Comparison of ENCODE assay signal across 19 cellular contexts in genomic region chr3:115827494-115827893, GRCh38.
DNase-seq lines count a peak whose midpoint lies in the region; TF ChIP-seq lines count a peak whose summit lies in the region.
"Had no signal": no experiment of that assay in that cellular context is flagged by ENCODE, and none has a peak within 500 bp of the region (broad histone marks: within the 10 kb centered on the region; RNA-seq: fewer than 3 reads in every experiment).

No MANE protein-coding gene starts in this region.

- no peak for TF ChIP-seq EP300 in neural cell (conservative IDR thresholded peaks at IDR 0.05; ENCODE audit: poor library complexity, severe bottlenecking)

- H2AFZ ChIP-seq in neural cell (ENCODE audit: low read depth, low read length) (no peak overlapping the region), Karpas-422 (ENCODE audit: low read length) (no peak overlapping the region)
- H2AFZ ChIP-seq: GM23338 had no signal

- peaks cover 27% of the 10 kb centered on the region for H3K4me1 ChIP-seq in endodermal cell (ENCODE audit: control insufficient read depth, insufficient read depth, low read length)
- H3K4me1 ChIP-seq in effector memory CD4-positive, alpha-beta T cell (ENCODE audit: control insufficient read depth, insufficient read depth, low read length, poor library complexity, severe bottlenecking), result no peaks in the 10 kb centered on the region
- no peaks in the 10 kb centered on the region for H3K4me1 ChIP-seq in Karpas-422 (ENCODE audit: low read length)
- H3K4me1 ChIP-seq: BLaER1, Caco-2 had no signal

- TF ChIP-seq CTCF in endodermal cell (conservative IDR thresholded peaks at IDR 0.05) (no peak), neural cell (IDR thresholded peaks at IDR 0.05; ENCODE audit: poor library complexity, severe bottlenecking) (no peak)

- no peak for TF ChIP-seq RAD21 in neural cell (conservative IDR thresholded peaks at IDR 0.05)

- no peaks in the 10 kb centered on the region for H3K36me3 ChIP-seq in endodermal cell (ENCODE audit: control insufficient read depth, insufficient read depth, low read length)
- no peaks in the 10 kb centered on the region for H3K36me3 ChIP-seq in neural cell (ENCODE audit: insufficient read depth, low read length)
- no peaks in the 10 kb centered on the region for H3K36me3 ChIP-seq in effector memory CD4-positive, alpha-beta T cell (ENCODE audit: control insufficient read depth, insufficient read depth, low read length)
- no peaks in the 10 kb centered on the region for H3K36me3 ChIP-seq in Karpas-422 (ENCODE audit: insufficient read depth, low read length)
- H3K36me3 ChIP-seq: BLaER1 had no signal

- H3K36me3 Mint-ChIP-seq in endodermal cell (ENCODE audit: low read depth), result no peaks in the 10 kb centered on the region
- H3K36me3 Mint-ChIP-seq: CD4-positive, CD25-positive, alpha-beta regulatory T cell; CD8-positive, alpha-beta T cell had no signal

- no peaks in the 10 kb centered on the region for H3K27me3 Mint-ChIP-seq in endodermal cell (ENCODE audit: insufficient read depth)

- H3F3A ChIP-seq in neural cell (ENCODE audit: insufficient read depth, low read length, poor library complexity, severe bottlenecking), result no peaks in the 10 kb centered on the region

- H3K27me3 ChIP-seq in endodermal cell (ENCODE audit: control insufficient read depth, insufficient read depth, low read length, poor library complexity, severe bottlenecking), result no peaks in the 10 kb centered on the region
- H3K27me3 ChIP-seq in neural cell (ENCODE audit: insufficient read depth, low read depth, low read length), result no peaks in the 10 kb centered on the region
- H3K27me3 ChIP-seq in effector memory CD4-positive, alpha-beta T cell (replicated peaks; ENCODE audit: control insufficient read depth, insufficient read depth, low read length, poor library complexity, severe bottlenecking), result no peaks in the 10 kb centered on the region
- H3K27me3 ChIP-seq in Karpas-422 (ENCODE audit: low read length), result no peaks in the 10 kb centered on the region
- H3K27me3 ChIP-seq: BLaER1 had no signal

- peak overlapping the region; percentile 15 for H3K27ac Mint-ChIP-seq in endodermal cell
- H3K27ac Mint-ChIP-seq: B cell; CD8-positive, alpha-beta T cell; GM23338 had no signal

- no peak overlapping the region for H3K27ac ChIP-seq in endodermal cell (ENCODE audit: low read depth, low read length)
- H3K27ac ChIP-seq in neural cell (ENCODE audit: low read length), result peak overlapping the region; percentile 40
- H3K27ac ChIP-seq in effector memory CD4-positive, alpha-beta T cell (ENCODE audit: insufficient read depth, low read length, poor library complexity, severe bottlenecking), result no peak overlapping the region
- H3K27ac ChIP-seq in Karpas-422 (ENCODE audit: low read length), result no peak overlapping the region
- H3K27ac ChIP-seq: BLaER1, C4-2B had no signal

- no peaks in the 10 kb centered on the region for H3K9me3 ChIP-seq in endodermal cell (ENCODE audit: control insufficient read depth, low read length)
- no peaks in the 10 kb centered on the region for H3K9me3 ChIP-seq in neural cell (ENCODE audit: low read length)
- H3K9me3 ChIP-seq in effector memory CD4-positive, alpha-beta T cell (ENCODE audit: control insufficient read depth, low read length), result no peaks in the 10 kb centered on the region
- no peaks in the 10 kb centered on the region for H3K9me3 ChIP-seq in Karpas-422 (ENCODE audit: low read length)
- H3K9me3 ChIP-seq: BLaER1, Caco-2 had no signal

- H3K4me3 ChIP-seq in endodermal cell (ENCODE audit: low read length) (peak overlapping the region; percentile 16), neural cell (ENCODE audit: low read length) (peak overlapping the region; percentile 5), Karpas-422 (ENCODE audit: low read length) (no peak overlapping the region)
- no peak overlapping the region for H3K4me3 ChIP-seq in effector memory CD4-positive, alpha-beta T cell (ENCODE audit: insufficient read depth, low read depth, low read length, poor library complexity, severe bottlenecking)
- H3K4me3 ChIP-seq: BLaER1, GM12878, GM23338 had no signal

- peak overlapping the region; percentile 13 for H3K4me2 ChIP-seq in neural cell (ENCODE audit: low read length)
- H3K4me2 ChIP-seq in Karpas-422 (ENCODE audit: low read depth, low read length, poor library complexity, severe bottlenecking), result no peak overlapping the region
- H3K4me2 ChIP-seq: BLaER1, GM23338 had no signal

- DNase-seq in NCI-H69 (lab: John Stamatoyannopoulos, UW) (peak; percentile 71), endodermal cell (peak; percentile 64), Karpas-422 (no peak), activated T-cell treated with anti-CD3 and anti-CD28 coated beads for 4 hours (no peak)
- DNase-seq in effector memory CD4-positive, alpha-beta T cell, result no peak
- DNase-seq: Caco-2; CD4-positive, CD25-positive, alpha-beta regulatory T cell; CD8-positive, alpha-beta T cell; DMS153; DMS79; EL; GDM1; H9 had no signal

- H3K4me3 Mint-ChIP-seq in endodermal cell, result no peak overlapping the region
- H3K4me3 Mint-ChIP-seq: B cell; CD4-positive, CD25-positive, alpha-beta regulatory T cell; CD8-positive, alpha-beta T cell; GM23338; H9 had no signal

- H4K20me1 ChIP-seq in neural cell (ENCODE audit: insufficient read depth), result no peaks in the 10 kb centered on the region
- H4K20me1 ChIP-seq in Karpas-422 (ENCODE audit: insufficient read depth, low read depth, low read length), result no peaks in the 10 kb centered on the region
- H4K20me1 ChIP-seq: BLaER1 had no signal

- H3K9me2 ChIP-seq in neural cell (ENCODE audit: insufficient read depth, low read length) (no peaks in the 10 kb centered on the region), Karpas-422 (replicated peaks; ENCODE audit: insufficient read depth, low read length) (no peaks in the 10 kb centered on the region)

- 36 to 83% methylated on average over 1 to 2 of the region's 2 CpGs for WGBS in endodermal cell (ENCODE audit: insufficient coverage in 1 of 2, insufficient read length in 1 of 2), 2 experiments

- H3K9ac ChIP-seq in endodermal cell (ENCODE audit: extremely low read depth, low read length, poor library complexity, severe bottlenecking) (no peak overlapping the region), neural cell (ENCODE audit: low read length) (no peak overlapping the region), Karpas-422 (ENCODE audit: low read length) (no peak overlapping the region)
- H3K9ac ChIP-seq: BLaER1 had no signal

- H3K4me1 Mint-ChIP-seq in endodermal cell, result peaks cover 55% of the 10 kb centered on the region
- H3K4me1 Mint-ChIP-seq: B cell; CD4-positive, CD25-positive, alpha-beta regulatory T cell had no signal

- no peaks in the 10 kb centered on the region for H3K9me3 Mint-ChIP-seq in endodermal cell
- H3K9me3 Mint-ChIP-seq: CD4-positive, CD25-positive, alpha-beta regulatory T cell; CD8-positive, alpha-beta T cell; GM23338; H9 had no signal

- no peaks in the 10 kb centered on the region for H3K79me2 ChIP-seq in neural cell (replicated peaks; ENCODE audit: insufficient read depth, low read length)
- H3K79me2 ChIP-seq in Karpas-422 (ENCODE audit: low read length), result no peaks in the 10 kb centered on the region

TF ChIP-seq in neural cell, 6 proteins besides CTCF, POLR2A, EP300 and RAD21:
- TF ChIP-seq, protein P1, sequence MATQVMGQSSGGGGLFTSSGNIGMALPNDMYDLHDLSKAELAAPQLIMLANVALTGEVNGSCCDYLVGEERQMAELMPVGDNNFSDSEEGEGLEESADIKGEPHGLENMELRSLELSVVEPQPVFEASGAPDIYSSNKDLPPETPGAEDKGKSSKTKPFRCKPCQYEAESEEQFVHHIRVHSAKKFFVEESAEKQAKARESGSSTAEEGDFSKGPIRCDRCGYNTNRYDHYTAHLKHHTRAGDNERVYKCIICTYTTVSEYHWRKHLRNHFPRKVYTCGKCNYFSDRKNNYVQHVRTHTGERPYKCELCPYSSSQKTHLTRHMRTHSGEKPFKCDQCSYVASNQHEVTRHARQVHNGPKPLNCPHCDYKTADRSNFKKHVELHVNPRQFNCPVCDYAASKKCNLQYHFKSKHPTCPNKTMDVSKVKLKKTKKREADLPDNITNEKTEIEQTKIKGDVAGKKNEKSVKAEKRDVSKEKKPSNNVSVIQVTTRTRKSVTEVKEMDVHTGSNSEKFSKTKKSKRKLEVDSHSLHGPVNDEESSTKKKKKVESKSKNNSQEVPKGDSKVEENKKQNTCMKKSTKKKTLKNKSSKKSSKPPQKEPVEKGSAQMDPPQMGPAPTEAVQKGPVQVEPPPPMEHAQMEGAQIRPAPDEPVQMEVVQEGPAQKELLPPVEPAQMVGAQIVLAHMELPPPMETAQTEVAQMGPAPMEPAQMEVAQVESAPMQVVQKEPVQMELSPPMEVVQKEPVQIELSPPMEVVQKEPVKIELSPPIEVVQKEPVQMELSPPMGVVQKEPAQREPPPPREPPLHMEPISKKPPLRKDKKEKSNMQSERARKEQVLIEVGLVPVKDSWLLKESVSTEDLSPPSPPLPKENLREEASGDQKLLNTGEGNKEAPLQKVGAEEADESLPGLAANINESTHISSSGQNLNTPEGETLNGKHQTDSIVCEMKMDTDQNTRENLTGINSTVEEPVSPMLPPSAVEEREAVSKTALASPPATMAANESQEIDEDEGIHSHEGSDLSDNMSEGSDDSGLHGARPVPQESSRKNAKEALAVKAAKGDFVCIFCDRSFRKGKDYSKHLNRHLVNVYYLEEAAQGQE (IDR thresholded peaks at IDR 0.05; ENCODE audit: borderline replicate concordance), result peak; percentile 44
- no peak for TF ChIP-seq EZH2 (IDR thresholded peaks at IDR 0.05; ENCODE audit: borderline replicate concordance, insufficient read depth, low read length, poor library complexity, severe bottlenecking)

Comparison
In these comparisons a context has a peak if more than half of its experiments do, and no peak if none do; other contexts are left out.
1. DNase-seq: peak in NCI-H69 (single experiment) and endodermal cell (single experiment); none in effector memory CD4-positive, alpha-beta T cell (0 of 3), Karpas-422 (single experiment) and activated T-cell treated with anti-CD3 and anti-CD28 coated beads for 4 hours (single experiment).
2. H3K4me3 ChIP-seq: peak in endodermal cell (single experiment) and neural cell (single experiment); none in effector memory CD4-positive, alpha-beta T cell (single experiment) and Karpas-422 (single experiment).